Comparison of ENCODE assay signal across 24 cellular contexts in the genomic region with DNA sequence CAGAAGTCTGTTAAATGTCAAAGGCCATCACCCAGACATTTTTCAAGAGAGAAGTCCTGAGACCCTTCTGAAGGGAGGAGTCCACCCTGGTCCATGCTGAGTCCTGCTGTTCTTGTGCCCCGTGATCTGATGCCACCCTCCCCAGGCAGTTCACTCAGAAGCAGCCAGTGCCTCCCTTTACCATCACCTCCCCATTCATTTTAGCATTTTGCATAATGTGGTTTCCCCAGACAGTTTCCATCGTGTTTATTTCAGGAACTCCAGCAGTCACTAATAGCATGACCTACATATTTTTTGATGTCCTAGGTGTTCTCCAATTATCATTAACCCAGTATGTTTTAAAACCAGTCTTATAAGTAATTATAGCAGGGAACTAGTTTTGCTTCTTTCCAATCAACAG.
DNase-seq lines count a peak whose midpoint lies in the region; ATAC-seq, FAIRE-seq and TF ChIP-seq lines count a peak whose summit lies in the region.
"Had no signal": no experiment of that assay in that cellular context is flagged by ENCODE, and none has a peak within 500 bp of the region (broad histone marks: within the 10 kb centered on the region; RNA-seq: fewer than 3 reads in every experiment).

No MANE protein-coding gene starts in this region.

- no peaks in the 10 kb centered on the region for H4K20me1 ChIP-seq in BLaER1

- H3K36me3 ChIP-seq in BLaER1 (no peaks in the 10 kb centered on the region), Caco-2 (ENCODE audit: control insufficient read depth, insufficient read depth, low read length) (no peaks in the 10 kb centered on the region)
- H3K36me3 ChIP-seq: BE2C, HAP-1 had no signal

- no peak overlapping the region for H3K9ac ChIP-seq in BLaER1

- no peaks in the 10 kb centered on the region for H3K9me3 ChIP-seq in BLaER1
- H3K9me3 ChIP-seq in Caco-2, result no peaks in the 10 kb centered on the region
- H3K9me3 ChIP-seq: A549, BE2C, HAP-1 had no signal

- H3K27me3 Mint-ChIP-seq in nephron (ENCODE audit: low read depth) (no peaks in the 10 kb centered on the region), Caco-2 (ENCODE audit: insufficient read depth, unreplicated experiment) (peaks cover 22% of the 10 kb centered on the region)

- BruUV-seq in Caco-2 (replicated peaks; lab: Mats Ljungman, UMichigan), result no TSS peak

- no peak overlapping the region; the same call in 1 of the 2 replicates for H3K27ac ChIP-seq in BLaER1
- H3K27ac ChIP-seq: 22Rv1, A549, C4-2B had no signal

- H3K27me3 ChIP-seq in BLaER1 (no peaks in the 10 kb centered on the region), Caco-2 (replicated peaks; ENCODE audit: control insufficient read depth, insufficient read depth, low read length) (no peaks in the 10 kb centered on the region; the same call in 1 of the 2 replicates)
- H3K27me3 ChIP-seq: BE2C had no signal

- H3K27ac Mint-ChIP-seq in nephron (peak overlapping the region in 2 of 3 experiments; percentile 6 to 7), Caco-2 (ENCODE audit: unreplicated experiment) (no peak overlapping the region)
- H3K27ac Mint-ChIP-seq: CD4-positive, CD25-positive, alpha-beta regulatory T cell; CD8-positive, alpha-beta T cell; HFFc6 had no signal

- H3K4me3 Mint-ChIP-seq in nephron, result no peak overlapping the region
- H3K4me3 Mint-ChIP-seq in Caco-2 (ENCODE audit: unreplicated experiment), result no peak overlapping the region
- H3K4me3 Mint-ChIP-seq: CD4-positive, CD25-positive, alpha-beta regulatory T cell; CD8-positive, alpha-beta T cell; HFFc6 had no signal

- CTCF ChIA-PET in Caco-2 (lab: Charles Lee), result no interaction called here

- TF ChIP-seq CTCF in nephron (IDR thresholded peaks at IDR 0.05; ENCODE audit: unreplicated experiment in 3 of 3) (no peak), Caco-2 (IDR thresholded peaks at IDR 0.05; ENCODE audit: insufficient read depth in 1 of 2, low read depth in 1 of 2, low read length in 1 of 2, severe bottlenecking in 1 of 2, unreplicated experiment in 1 of 2) (no peak)

- H3K4me1 Mint-ChIP-seq in nephron (peaks cover 14% of the 10 kb centered on the region), Caco-2 (ENCODE audit: low read depth, unreplicated experiment) (no peaks in the 10 kb centered on the region)
- H3K4me1 Mint-ChIP-seq: CD4-positive, CD25-positive, alpha-beta regulatory T cell had no signal

- FAIRE-seq in GM12891 (lab: Jason Lieb, UNC), result no peak
- FAIRE-seq: A549, D721Med, H54 had no signal

- no peak for DNase-seq in GM12891 (ENCODE audit: insufficient read length, low spot score)
- no peak for DNase-seq in iPS-NIHi11 (ENCODE audit: low spot score)
- no peak for DNase-seq in erythroblast (lab: John Stamatoyannopoulos, UW)
- DNase-seq in Caco-2, result no peak
- DNase-seq in A172 (ENCODE audit: low spot score), result no peak
- DNase-seq: ACHN; AML-193; BE2C; CD4-positive, CD25-positive, alpha-beta regulatory T cell; CD8-positive, alpha-beta T cell; DMS 273 treated with DMSO at 0.1 percent for 48 hours; DMS79; GF-D8; GOT3; HFFc6 had no signal

- H3K4me2 ChIP-seq in BLaER1, result 0 out of 2 replicates have a peak overlapping the region, but pooled peaks have one; percentile 16
- H3K4me2 ChIP-seq: A549 had no signal

- POLR2A ChIA-PET in Caco-2 (lab: Charles Lee), result no interaction called here

- ATAC-seq in HG03442 (IDR thresholded peaks at IDR 0.05; ENCODE audit: unreplicated experiment), result peak; percentile 64
- ATAC-seq: A549; CD8-positive, alpha-beta T cell had no signal

- peaks cover 13% of the 10 kb centered on the region; the same call in 1 of the 2 replicates for H3K4me1 ChIP-seq in BLaER1
- H3K4me1 ChIP-seq in Caco-2, result no peaks in the 10 kb centered on the region
- H3K4me1 ChIP-seq: A549, BE2C, HAP-1 had no signal

- TF ChIP-seq POLR2A in GM12891 (IDR thresholded peaks at IDR 0.05; ENCODE audit: low read depth, low read length) (no peak), erythroblast (IDR thresholded peaks at IDR 0.05; ENCODE audit: low read length) (no peak)

- H3K9me3 Mint-ChIP-seq in nephron (peaks cover 4% of the 10 kb centered on the region), Caco-2 (ENCODE audit: unreplicated experiment) (no peaks in the 10 kb centered on the region)
- H3K9me3 Mint-ChIP-seq: CD8-positive, alpha-beta T cell; HFFc6 had no signal

- H3K36me3 Mint-ChIP-seq in nephron (ENCODE audit: low read depth), result no peaks in the 10 kb centered on the region
- H3K36me3 Mint-ChIP-seq in Caco-2 (ENCODE audit: insufficient read depth, unreplicated experiment), result no peaks in the 10 kb centered on the region
- H3K36me3 Mint-ChIP-seq: CD4-positive, CD25-positive, alpha-beta regulatory T cell; CD8-positive, alpha-beta T cell had no signal

- intact Hi-C loops in Caco-2 (cut with micrococcal nuclease; ENCODE audit: unreplicated experiment), result no loop called here

- H3K4me3 ChIP-seq in BLaER1, result no peak overlapping the region
- H3K4me3 ChIP-seq in Caco-2 (ENCODE audit: low read depth, low read length), result no peak overlapping the region
- H3K4me3 ChIP-seq: A549, HAP-1 had no signal

TF ChIP-seq in GM12891, 5 proteins besides CTCF, POLR2A, EP300 and RAD21:
- 0 out of 2 replicates have a peak, but pooled peaks have one; percentile 18 for TF ChIP-seq POU2F2 (IDR thresholded peaks at IDR 0.05; ENCODE audit: low read depth, low read length)
- TF ChIP-seq SPI1 (IDR thresholded peaks at IDR 0.05; ENCODE audit: low read depth, low read length), result no peak
